1 cellular context compared by ENCODE assay signal in genomic region chr10:28924585-28925153, GRCh38.
TF ChIP-seq lines count a peak whose summit lies in the region.

No MANE protein-coding gene starts in this region.

TF ChIP-seq in GM23338, 12 proteins besides CTCF, POLR2A, EP300 and RAD21 (continued from another document):
- TF ChIP-seq REST (IDR thresholded peaks at IDR 0.05; ENCODE audit: unreplicated experiment) (no peak), ZNF331 (CRISPR knock-in tag; IDR thresholded peaks at IDR 0.05; ENCODE audit: low read depth) (no peak)
